ENCODE assay signal across 2 cellular contexts in the genomic region with DNA sequence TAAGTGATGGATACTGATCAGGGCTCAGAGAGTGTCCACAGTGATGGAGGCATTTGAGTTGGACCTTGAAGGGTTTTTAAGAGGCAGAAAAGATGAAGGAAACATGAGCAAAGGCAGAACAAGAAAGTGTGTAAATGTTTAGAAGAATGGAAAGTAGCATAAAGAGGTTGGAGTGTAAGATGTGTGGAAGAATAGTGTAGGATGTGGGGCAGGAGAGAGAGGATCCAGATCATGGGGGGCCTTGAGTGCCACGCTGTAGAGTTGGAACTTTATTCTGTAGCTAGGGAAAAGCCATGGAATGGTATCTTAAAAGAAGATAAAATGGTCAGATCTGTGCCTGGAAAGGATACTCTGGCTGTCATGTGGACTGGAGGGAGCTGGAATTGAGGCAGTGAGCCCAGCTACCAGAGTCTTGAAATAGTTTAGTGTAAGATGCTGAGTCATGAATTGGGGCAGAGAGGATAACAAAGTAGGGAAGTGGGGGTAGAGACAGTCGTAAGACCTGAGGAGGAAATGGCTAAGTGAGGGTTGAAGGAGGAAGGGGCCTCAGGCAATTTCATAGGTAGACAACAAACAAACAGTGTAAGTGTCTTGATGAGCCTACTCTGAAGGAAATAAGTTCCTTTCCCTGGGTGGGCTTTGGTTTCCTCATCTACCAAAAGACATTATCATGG.
TF ChIP-seq lines count a peak whose summit lies in the region.

No MANE protein-coding gene starts in this region.

TF ChIP-seq in SK-N-SH treated with all-trans-retinoic acid at 6 μM for 48 hours, 23 proteins besides CTCF, POLR2A, EP300 and RAD21 (continued from another document):
- TF ChIP-seq, protein P1, sequence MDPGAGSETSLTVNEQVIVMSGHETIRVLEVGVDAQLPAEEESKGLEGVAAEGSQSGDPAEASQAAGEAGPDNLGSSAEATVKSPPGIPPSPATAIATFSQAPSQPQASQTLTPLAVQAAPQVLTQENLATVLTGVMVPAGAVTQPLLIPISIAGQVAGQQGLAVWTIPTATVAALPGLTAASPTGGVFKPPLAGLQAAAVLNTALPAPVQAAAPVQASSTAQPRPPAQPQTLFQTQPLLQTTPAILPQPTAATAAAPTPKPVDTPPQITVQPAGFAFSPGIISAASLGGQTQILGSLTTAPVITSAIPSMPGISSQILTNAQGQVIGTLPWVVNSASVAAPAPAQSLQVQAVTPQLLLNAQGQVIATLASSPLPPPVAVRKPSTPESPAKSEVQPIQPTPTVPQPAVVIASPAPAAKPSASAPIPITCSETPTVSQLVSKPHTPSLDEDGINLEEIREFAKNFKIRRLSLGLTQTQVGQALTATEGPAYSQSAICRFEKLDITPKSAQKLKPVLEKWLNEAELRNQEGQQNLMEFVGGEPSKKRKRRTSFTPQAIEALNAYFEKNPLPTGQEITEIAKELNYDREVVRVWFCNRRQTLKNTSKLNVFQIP (CRISPR knock-in tag; IDR thresholded peaks at IDR 0.05; ENCODE audit: borderline replicate concordance, low read depth), result no peak
- TF ChIP-seq, protein P2, sequence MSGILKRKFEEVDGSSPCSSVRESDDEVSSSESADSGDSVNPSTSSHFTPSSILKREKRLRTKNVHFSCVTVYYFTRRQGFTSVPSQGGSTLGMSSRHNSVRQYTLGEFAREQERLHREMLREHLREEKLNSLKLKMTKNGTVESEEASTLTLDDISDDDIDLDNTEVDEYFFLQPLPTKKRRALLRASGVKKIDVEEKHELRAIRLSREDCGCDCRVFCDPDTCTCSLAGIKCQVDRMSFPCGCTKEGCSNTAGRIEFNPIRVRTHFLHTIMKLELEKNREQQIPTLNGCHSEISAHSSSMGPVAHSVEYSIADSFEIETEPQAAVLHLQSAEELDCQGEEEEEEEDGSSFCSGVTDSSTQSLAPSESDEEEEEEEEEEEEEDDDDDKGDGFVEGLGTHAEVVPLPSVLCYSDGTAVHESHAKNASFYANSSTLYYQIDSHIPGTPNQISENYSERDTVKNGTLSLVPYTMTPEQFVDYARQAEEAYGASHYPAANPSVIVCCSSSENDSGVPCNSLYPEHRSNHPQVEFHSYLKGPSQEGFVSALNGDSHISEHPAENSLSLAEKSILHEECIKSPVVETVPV (CRISPR knock-in tag; IDR thresholded peaks at IDR 0.05), result no peak
- TF ChIP-seq CSDC2 (CRISPR knock-in tag; IDR thresholded peaks at IDR 0.05) (no peak), ZFP3 (CRISPR knock-in tag; IDR thresholded peaks at IDR 0.05) (no peak)
TF ChIP-seq in SK-N-SH treated with all-trans-retinoic acid at 6 μM for 48 hours: peak in this region for 0.

TF ChIP-seq in SK-N-SH, 30 proteins besides CTCF, POLR2A, EP300 and RAD21 (continued from another document):
- TF ChIP-seq, protein P3, sequence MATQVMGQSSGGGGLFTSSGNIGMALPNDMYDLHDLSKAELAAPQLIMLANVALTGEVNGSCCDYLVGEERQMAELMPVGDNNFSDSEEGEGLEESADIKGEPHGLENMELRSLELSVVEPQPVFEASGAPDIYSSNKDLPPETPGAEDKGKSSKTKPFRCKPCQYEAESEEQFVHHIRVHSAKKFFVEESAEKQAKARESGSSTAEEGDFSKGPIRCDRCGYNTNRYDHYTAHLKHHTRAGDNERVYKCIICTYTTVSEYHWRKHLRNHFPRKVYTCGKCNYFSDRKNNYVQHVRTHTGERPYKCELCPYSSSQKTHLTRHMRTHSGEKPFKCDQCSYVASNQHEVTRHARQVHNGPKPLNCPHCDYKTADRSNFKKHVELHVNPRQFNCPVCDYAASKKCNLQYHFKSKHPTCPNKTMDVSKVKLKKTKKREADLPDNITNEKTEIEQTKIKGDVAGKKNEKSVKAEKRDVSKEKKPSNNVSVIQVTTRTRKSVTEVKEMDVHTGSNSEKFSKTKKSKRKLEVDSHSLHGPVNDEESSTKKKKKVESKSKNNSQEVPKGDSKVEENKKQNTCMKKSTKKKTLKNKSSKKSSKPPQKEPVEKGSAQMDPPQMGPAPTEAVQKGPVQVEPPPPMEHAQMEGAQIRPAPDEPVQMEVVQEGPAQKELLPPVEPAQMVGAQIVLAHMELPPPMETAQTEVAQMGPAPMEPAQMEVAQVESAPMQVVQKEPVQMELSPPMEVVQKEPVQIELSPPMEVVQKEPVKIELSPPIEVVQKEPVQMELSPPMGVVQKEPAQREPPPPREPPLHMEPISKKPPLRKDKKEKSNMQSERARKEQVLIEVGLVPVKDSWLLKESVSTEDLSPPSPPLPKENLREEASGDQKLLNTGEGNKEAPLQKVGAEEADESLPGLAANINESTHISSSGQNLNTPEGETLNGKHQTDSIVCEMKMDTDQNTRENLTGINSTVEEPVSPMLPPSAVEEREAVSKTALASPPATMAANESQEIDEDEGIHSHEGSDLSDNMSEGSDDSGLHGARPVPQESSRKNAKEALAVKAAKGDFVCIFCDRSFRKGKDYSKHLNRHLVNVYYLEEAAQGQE (IDR thresholded peaks at IDR 0.05; ENCODE audit: low read depth, low read length), result no peak
- TF ChIP-seq ELF1 (IDR thresholded peaks at IDR 0.05), result no peak
- no peak for TF ChIP-seq FOXM1 (IDR thresholded peaks at IDR 0.05; ENCODE audit: low read depth)
- TF ChIP-seq POLR2AphosphoS5 (IDR thresholded peaks at IDR 0.05; ENCODE audit: low read depth, low read length), result no peak
- TF ChIP-seq, protein P4, sequence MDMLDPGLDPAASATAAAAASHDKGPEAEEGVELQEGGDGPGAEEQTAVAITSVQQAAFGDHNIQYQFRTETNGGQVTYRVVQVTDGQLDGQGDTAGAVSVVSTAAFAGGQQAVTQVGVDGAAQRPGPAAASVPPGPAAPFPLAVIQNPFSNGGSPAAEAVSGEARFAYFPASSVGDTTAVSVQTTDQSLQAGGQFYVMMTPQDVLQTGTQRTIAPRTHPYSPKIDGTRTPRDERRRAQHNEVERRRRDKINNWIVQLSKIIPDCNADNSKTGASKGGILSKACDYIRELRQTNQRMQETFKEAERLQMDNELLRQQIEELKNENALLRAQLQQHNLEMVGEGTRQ (IDR thresholded peaks at IDR 0.05; ENCODE audit: borderline replicate concordance, low read depth, low read length), result no peak
- no peak for TF ChIP-seq GABPA (IDR thresholded peaks at IDR 0.05; ENCODE audit: low read depth)
- no peak for TF ChIP-seq MEF2A (IDR thresholded peaks at IDR 0.05; ENCODE audit: borderline replicate concordance, low read depth)
- no peak for TF ChIP-seq CHD2 (IDR thresholded peaks at IDR 0.05; ENCODE audit: low read length, partially characterized antibody)
- no peak for TF ChIP-seq RFX5 (IDR thresholded peaks at IDR 0.05; ENCODE audit: low read length)
- no peak for TF ChIP-seq MXI1 (IDR thresholded peaks at IDR 0.05; ENCODE audit: low read depth, low read length)
- no peak for TF ChIP-seq EZH2phosphoT487 (IDR thresholded peaks at IDR 0.05; ENCODE audit: borderline replicate concordance, low read depth)
- no peak for TF ChIP-seq RCOR1 (IDR thresholded peaks at IDR 0.05; ENCODE audit: low read length)
TF ChIP-seq in SK-N-SH: peak in this region for 0.
